Comparison of ENCODE assay signal across 1 cellular context in genomic region chr18:44729631-44730101, GRCh38.
A peak's percentile ranks its signal among the peaks of the same experiment; 100 is the strongest.
TF ChIP-seq lines count a peak whose summit lies in the region.

No MANE protein-coding gene starts in this region.

TF ChIP-seq in IMR-90, 13 proteins besides CTCF, POLR2A, EP300 and RAD21 (continued from another document):
- no peak for TF ChIP-seq RFX5 (IDR thresholded peaks at IDR 0.05; ENCODE audit: low read depth, low read length)
- no peak for TF ChIP-seq MXI1 (IDR thresholded peaks at IDR 0.05; ENCODE audit: borderline replicate concordance, low read depth, low read length)
- 0 out of 2 replicates have a peak, but pooled peaks have one; percentile 33 for TF ChIP-seq FOS (IDR thresholded peaks at IDR 0.05; ENCODE audit: low read depth, low read length)
- TF ChIP-seq MAZ (IDR thresholded peaks at IDR 0.05; ENCODE audit: borderline replicate concordance, low read depth, low read length), result no peak
- TF ChIP-seq NFE2L2 (IDR thresholded peaks at IDR 0.05; ENCODE audit: low read depth, low read length), result no peak
